Comparison of ENCODE assay signal across 8 cellular contexts in genomic region chrX:14039344-14039743, GRCh38. TPM values are rescaled to one million over a fixed set of nuclear protein-coding genes. Genes with fewer than 3 reads are reported as not detected.
DNase-seq lines count a peak whose midpoint lies in the region; ATAC-seq and TF ChIP-seq lines count a peak whose summit lies in the region.

No MANE protein-coding gene starts in this region.

- peak; percentile 45 for DNase-seq in COLO829 (ENCODE audit: low spot score)
- no peak for DNase-seq in LNCaP clone FGC (ENCODE audit: low read depth)
- DNase-seq in T-helper 1 cell, result peak; percentile 8 to 62 (median 30)
- DNase-seq in astrocyte of the hippocampus (ENCODE audit: low read depth, low spot score), result peak; percentile 62
- no peak for DNase-seq in kidney epithelial cell (ENCODE audit: low read depth)
- peak; percentile 48 for DNase-seq in stimulated activated CD8-positive, alpha-beta memory T cell treated with anti-CD3 and anti-CD28 coated beads, Interleukin-12 subunit alpha, Interleukin-12 subunit beta, amount 100 ng/mL, for 1 hour (ENCODE audit: low read depth)

- no peaks in the 10 kb centered on the region for H3K36me3 ChIP-seq in kidney epithelial cell (ENCODE audit: control insufficient read depth, insufficient read depth, low read length)

- no peak overlapping the region for H3K4me3 ChIP-seq in LNCaP clone FGC (ENCODE audit: low read depth, low read length)
- H3K4me3 ChIP-seq in kidney epithelial cell (ENCODE audit: low read depth, low read length), result no peak overlapping the region

- no peaks in the 10 kb centered on the region for H3K27me3 ChIP-seq in kidney epithelial cell (ENCODE audit: control insufficient read depth, insufficient read depth, low read length)

- ATAC-seq in GM19328 (IDR thresholded peaks at IDR 0.05; ENCODE audit: unreplicated experiment) (peak; percentile 82), HG03039 (IDR thresholded peaks at IDR 0.05; ENCODE audit: unreplicated experiment) (no peak)

- TF ChIP-seq CTCF in LNCaP clone FGC (IDR thresholded peaks at IDR 0.05; ENCODE audit: control insufficient read depth, extremely low read depth, insufficient read depth) (peak; percentile 46), kidney epithelial cell (IDR thresholded peaks at IDR 0.05; ENCODE audit: insufficient read depth, low read length, poor library complexity, severe bottlenecking) (peak; percentile 52)

RNA-seq across cellular contexts. Expression of gene GEMIN8, which starts 9.7 kb away (rescaled TPM):
- total RNA-seq in kidney epithelial cell, result 14.4 and 19.1 TPM in 2 replicates

Comparison
In these comparisons a context has a peak if more than half of its experiments do, and no peak if none do; other contexts are left out.
1. DNase-seq: peak in COLO829 (single experiment), T-helper 1 cell (5 of 5), astrocyte of the hippocampus (single experiment) and stimulated activated CD8-positive, alpha-beta memory T cell treated with anti-CD3 and anti-CD28 coated beads, Interleukin-12 subunit alpha, Interleukin-12 subunit beta, amount 100 ng/mL, for 1 hour (single experiment); none in LNCaP clone FGC (single experiment) and kidney epithelial cell (single experiment).